1 cellular context compared by ENCODE assay signal in genomic region chr11:68012843-68013610, GRCh38.
A peak's percentile ranks its signal among the peaks of the same experiment; 100 is the strongest.
TF ChIP-seq lines count a peak whose summit lies in the region.

No MANE protein-coding gene starts in this region.

TF ChIP-seq in H1, 55 proteins besides CTCF, POLR2A, EP300 and RAD21:
- TF ChIP-seq SP1 (IDR thresholded peaks at IDR 0.05; ENCODE audit: low read depth, low read length), result no peak
- 0 out of 2 replicates have a peak, but pooled peaks have one; percentile 3 for TF ChIP-seq EGR1 (IDR thresholded peaks at IDR 0.05; ENCODE audit: borderline replicate concordance, low read depth, low read length)
